Comparison of ENCODE assay signal across 8 cellular contexts in the genomic region with DNA sequence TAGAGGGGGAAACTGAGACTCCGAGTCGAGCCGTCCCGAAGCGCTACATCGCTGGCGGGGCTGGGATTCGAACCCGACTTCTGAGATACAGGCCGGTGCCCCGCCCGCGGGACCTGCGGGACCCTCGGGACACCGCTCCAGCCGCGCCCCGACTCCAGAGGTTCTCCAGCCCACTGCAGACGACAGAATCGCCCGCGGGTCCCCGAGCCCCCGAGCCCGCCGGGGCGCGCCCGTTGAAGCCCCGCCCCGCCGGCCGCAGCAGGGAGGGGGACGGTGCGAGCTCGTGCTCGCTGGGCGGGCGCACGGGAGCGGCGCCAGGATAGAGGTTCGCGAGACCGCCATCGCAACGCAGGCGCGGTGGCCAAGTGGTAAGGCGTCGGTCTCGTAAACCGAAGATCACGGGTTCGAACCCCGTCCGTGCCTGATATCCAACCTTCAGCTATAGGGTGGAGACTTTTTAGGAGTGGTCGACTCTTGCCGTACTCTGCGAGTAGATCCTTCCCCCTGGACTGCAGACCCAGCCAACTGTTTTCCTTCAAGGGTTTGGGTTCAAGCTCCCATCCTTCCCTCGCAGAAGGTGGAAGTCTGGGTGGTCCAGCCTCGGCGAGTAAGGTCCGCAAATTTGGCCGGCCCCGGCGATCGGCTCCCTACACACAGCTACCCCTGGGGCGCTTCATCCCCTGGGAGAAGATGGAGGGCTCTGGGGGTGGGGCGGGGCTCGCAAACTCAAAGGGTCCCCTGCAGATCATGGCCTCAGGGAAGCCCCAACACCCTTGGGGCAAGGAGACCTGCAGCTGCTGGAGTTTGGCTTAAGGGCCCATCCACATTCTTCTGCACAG.
A peak's percentile ranks its signal among the peaks of the same experiment; 100 is the strongest.
DNase-seq lines count a peak whose midpoint lies in the region; TF ChIP-seq lines count a peak whose summit lies in the region.

No MANE protein-coding gene starts in this region.

- H3K27ac ChIP-seq in substantia nigra (ENCODE audit: low read depth, low read length, poor library complexity, severe bottlenecking), result peak overlapping the region; percentile 70

- H3K36me3 Mint-ChIP-seq in activated naive CD4-positive, alpha-beta T cell treated with anti-CD3 and anti-CD28 coated beads for 36 hours (ENCODE audit: low read depth), result peaks cover 2% of the 10 kb centered on the region

- H3K27ac Mint-ChIP-seq in activated naive CD4-positive, alpha-beta T cell treated with anti-CD3 and anti-CD28 coated beads for 36 hours, result peak overlapping the region; percentile 76

- peaks cover 8% of the 10 kb centered on the region for H3K4me1 Mint-ChIP-seq in activated naive CD4-positive, alpha-beta T cell treated with anti-CD3 and anti-CD28 coated beads for 36 hours (ENCODE audit: low read depth)

- intact Hi-C loops in activated naive CD4-positive, alpha-beta T cell treated with anti-CD3 and anti-CD28 coated beads for 36 hours (cut with micrococcal nuclease), result loop anchor here (1.0 to 5.0 kb wide), 8 partner anchors 16 to 366 kb away; partner anchors contain the start of genes BFAR, MRTFB and PARN

- POLR2A ChIA-PET in HEK293T (lab: Yijun Ruan, JAX), result no interaction called here

- peak overlapping the region; percentile 83 for H3K4me3 Mint-ChIP-seq in activated naive CD4-positive, alpha-beta T cell treated with anti-CD3 and anti-CD28 coated beads for 36 hours

- H3K9me3 Mint-ChIP-seq in activated naive CD4-positive, alpha-beta T cell treated with anti-CD3 and anti-CD28 coated beads for 36 hours, result peaks cover 16% of the 10 kb centered on the region

- peak; percentile 75 for DNase-seq in GF-D8 (lab: John Stamatoyannopoulos, UW)
- peak; percentile 91 for DNase-seq in HEK293T (ENCODE audit: extremely low spot score)
- peak; percentile 92 for DNase-seq in MV-4-11 (lab: John Stamatoyannopoulos, UW)
- peak; percentile 91 for DNase-seq in SK-MEL-5 (ENCODE audit: low read depth, low spot score)
- peak; percentile 94 for DNase-seq in activated naive CD4-positive, alpha-beta T cell treated with anti-CD3 and anti-CD28 coated beads for 36 hours
- DNase-seq in germinal center (ENCODE audit: low spot score), result peak; percentile 92
- DNase-seq in non-pigmented ciliary epithelial cell (ENCODE audit: low read depth), result peak; percentile 84
- peak; percentile 42 to 97 (median 86) for DNase-seq in substantia nigra (lab: John Stamatoyannopoulos, UW)

- no peaks in the 10 kb centered on the region for H3K27me3 Mint-ChIP-seq in activated naive CD4-positive, alpha-beta T cell treated with anti-CD3 and anti-CD28 coated beads for 36 hours (ENCODE audit: low read depth)

- in situ Hi-C loops in SK-MEL-5 (cut with HindIII; ENCODE audit: low pct_unique_long_range_greater_than_20kb, low sequenced_read_pairs), result no loop called here

- CTCF ChIA-PET in HEK293T (lab: Yijun Ruan, JAX), result interaction anchor here (0.7 to 2.0 kb wide), 6 partner anchors 9 to 366 kb away, joined by 3 to 7 read pairs (median 3); partner anchors contain the start of gene ERCC4
- CTCF ChIA-PET in activated naive CD4-positive, alpha-beta T cell treated with anti-CD3 and anti-CD28 coated beads for 36 hours (lab: Charles Lee), result interaction anchor here (0.8 to 1.6 kb wide), 6 partner anchors 18 to 367 kb away, joined by 3 to 7 read pairs (median 4); partner anchors contain the start of gene ERCC4

TF ChIP-seq in HEK293T, 16 proteins besides CTCF, POLR2A, EP300 and RAD21:
- peak; percentile 46; the same call in 1 of the 2 replicates for TF ChIP-seq CTBP1 (IDR thresholded peaks at IDR 0.05; ENCODE audit: borderline replicate concordance)
- peak; percentile 59; the same call in 1 of the 2 replicates for TF ChIP-seq ARNT (IDR thresholded peaks at IDR 0.05)
- TF ChIP-seq HDGF (IDR thresholded peaks at IDR 0.05; ENCODE audit: borderline replicate concordance), result no peak

Comparison
In these comparisons a context has a peak if more than half of its experiments do, and no peak if none do; other contexts are left out.
1. Peak in every context shown above with its lines: DNase-seq and H3K27ac ChIP-seq.